8 cellular contexts compared by ENCODE assay signal in genomic region chr9:84140535-84141101, GRCh38.
DNase-seq lines count a peak whose midpoint lies in the region; ATAC-seq, FAIRE-seq and TF ChIP-seq lines count a peak whose summit lies in the region.

No MANE protein-coding gene starts in this region.

- H3K9me3 ChIP-seq in right lobe of liver, result no peaks in the 10 kb centered on the region
- H3K9me3 ChIP-seq in HepG2 (ENCODE audit: low read length), result no peaks in the 10 kb centered on the region
- no peaks in the 10 kb centered on the region for H3K9me3 ChIP-seq in cardiac muscle cell (ENCODE audit: low read depth)
- H3K9me3 ChIP-seq in psoas muscle, result no peaks in the 10 kb centered on the region

- no peaks in the 10 kb centered on the region for H3K36me3 Mint-ChIP-seq in activated T-cell treated with anti-CD3 and anti-CD28 coated beads, Interleukin-2, amount 50 U/mL, for 24 hours (ENCODE audit: low read depth)

- H3K4me3 ChIP-seq in right lobe of liver (peak overlapping the region in 2 of 3 donors; percentile 14 to 29), HepG2 (replicated peaks in 1 of 3; ENCODE audit: insufficient read depth in 1 of 3, low read depth in 2 of 3, low read length in 3 of 3) (no peak overlapping the region), cardiac muscle cell (peak overlapping the region; percentile 23), psoas muscle (peak overlapping the region; percentile 56)

- no peak for TF ChIP-seq POLR2A in right lobe of liver (IDR thresholded peaks at IDR 0.05)
- TF ChIP-seq POLR2A in HepG2 (IDR thresholded peaks at IDR 0.05; ENCODE audit: insufficient read depth in 1 of 2, low read depth in 2 of 2, low read length in 2 of 2), result no peak

- H3K4me1 Mint-ChIP-seq in activated T-cell treated with anti-CD3 and anti-CD28 coated beads, Interleukin-2, amount 50 U/mL, for 24 hours (ENCODE audit: low read depth), result peaks cover 11% of the 10 kb centered on the region

- no peak for DNase-seq in right lobe of liver
- DNase-seq in HepG2 (ENCODE audit: low spot score), result no peak
- DNase-seq in activated T-cell treated with anti-CD3 and anti-CD28 coated beads, Interleukin-2, amount 50 U/mL, for 24 hours, result peak; percentile 40
- DNase-seq in cardiac muscle cell (ENCODE audit: low read depth in 1 of 2, low spot score in 1 of 2), result peak; percentile 38 to 40
- DNase-seq in psoas muscle, result peak in 1 of 2 donors; percentile 54
- no peak for DNase-seq in epidermal melanocyte (ENCODE audit: insufficient read length, low spot score)
- DNase-seq in stimulated activated naive CD4-positive, alpha-beta T cell treated with Interleukin-2 at 50 U/mL for 16 hours (lab: John Stamatoyannopoulos, UW), result no peak

- no peak overlapping the region for H3K4me2 ChIP-seq in HepG2 (ENCODE audit: low read depth, low read length)

- intact Hi-C loops in right lobe of liver (cut with DNase I) (no loop called here), HepG2 (cut with micrococcal nuclease; ENCODE audit: unreplicated experiment) (no loop called here), psoas muscle (cut with DNase I) (no loop called here)

- no peaks in the 10 kb centered on the region for H3K79me2 ChIP-seq in HepG2 (ENCODE audit: insufficient read depth, low read length)

- peak overlapping the region; percentile 81 for H3K4me3 Mint-ChIP-seq in activated T-cell treated with anti-CD3 and anti-CD28 coated beads, Interleukin-2, amount 50 U/mL, for 24 hours

- no peak for TF ChIP-seq RAD21 in HepG2 (CRISPR knock-in tag; IDR thresholded peaks at IDR 0.05)

- H3K36me3 ChIP-seq in right lobe of liver, result no peaks in the 10 kb centered on the region
- H3K36me3 ChIP-seq in HepG2 (replicated peaks in 1 of 2; ENCODE audit: control insufficient read depth in 1 of 2, insufficient read depth in 2 of 2, low read length in 2 of 2), result no peaks in the 10 kb centered on the region
- H3K36me3 ChIP-seq in cardiac muscle cell, result no peaks in the 10 kb centered on the region
- H3K36me3 ChIP-seq in psoas muscle (ENCODE audit: insufficient read depth in 1 of 2, low read depth in 1 of 2), result no peaks in the 10 kb centered on the region

- H3K4me1 ChIP-seq in right lobe of liver (peaks cover 0 to 17% (median 3%) of the 10 kb centered on the region in 4 donors), HepG2 (ENCODE audit: insufficient read depth, low read length) (no peaks in the 10 kb centered on the region), cardiac muscle cell (ENCODE audit: low read depth) (no peaks in the 10 kb centered on the region), psoas muscle (peaks cover 7% of the 10 kb centered on the region)

- WGBS in right lobe of liver (ENCODE audit: insufficient coverage, low coverage, low lambda C conversion rate, missing lambda C conversion rate), result 8% methylated on average over 37 of the region's 41 CpGs
- 77% methylated on average over 34 of the region's 41 CpGs for WGBS in HepG2 (ENCODE audit: low lambda C conversion rate)
- WGBS in psoas muscle, 3 donors, result 15 to 19% (median 16%) methylated on average over 41 of the region's 41 CpGs

- CTCF ChIA-PET in HepG2 (lab: Yijun Ruan, JAX; ENCODE audit: low intra/inter-chr PET ratio, low total read pairs), result no interaction called here

- no peak overlapping the region for H3K27ac Mint-ChIP-seq in activated T-cell treated with anti-CD3 and anti-CD28 coated beads, Interleukin-2, amount 50 U/mL, for 24 hours

- no peaks in the 10 kb centered on the region for H3K9me3 Mint-ChIP-seq in activated T-cell treated with anti-CD3 and anti-CD28 coated beads, Interleukin-2, amount 50 U/mL, for 24 hours

- peaks cover 55% of the 10 kb centered on the region for H3K27me3 Mint-ChIP-seq in activated T-cell treated with anti-CD3 and anti-CD28 coated beads, Interleukin-2, amount 50 U/mL, for 24 hours

- POLR2A ChIA-PET in HepG2 (lab: Yijun Ruan, JAX), result no interaction called here

- TF ChIP-seq EP300 in HepG2 (IDR thresholded peaks at IDR 0.05; ENCODE audit: low read depth in 2 of 2, low read length in 2 of 2) (no peak), HepG2 (CRISPR knock-in tag; IDR thresholded peaks at IDR 0.05; ENCODE audit: borderline replicate concordance) (no peak)

- H3K9ac ChIP-seq in HepG2 (ENCODE audit: insufficient read depth, low read depth, low read length), result no peak overlapping the region

- FAIRE-seq in HepG2 (lab: Jason Lieb, UNC), result no peak

- H4K20me1 ChIP-seq in HepG2 (ENCODE audit: insufficient read depth, low read length), result no peaks in the 10 kb centered on the region

- H3K27me3 ChIP-seq in right lobe of liver, result peaks cover 0 to 16% of the 10 kb centered on the region in 2 donors
- peaks cover 0 to 13% of the 10 kb centered on the region in 2 experiments; a peak in 1 of 5 replicates for H3K27me3 ChIP-seq in HepG2 (ENCODE audit: control insufficient read depth in 1 of 2, insufficient read depth in 2 of 2, low read length in 2 of 2)
- H3K27me3 ChIP-seq in cardiac muscle cell, result peaks cover 59% of the 10 kb centered on the region
- peaks cover 0 to 37% (median 5%) of the 10 kb centered on the region in 3 donors for H3K27me3 ChIP-seq in psoas muscle (ENCODE audit: insufficient read depth in 3 of 3, low read length in 2 of 3)

- in situ Hi-C loops in HepG2 (cut with HindIII; ENCODE audit: extremely low pct_ligation_motif_present, low pct_unique_long_range_greater_than_20kb), result loop anchor here (10.0 kb wide), 1 partner anchor 56 kb away; no protein-coding TSS in a partner anchor

- TF ChIP-seq CTCF in right lobe of liver (IDR thresholded peaks at IDR 0.05) (no peak), HepG2 (CRISPR knock-in tag; IDR thresholded peaks at IDR 0.05) (no peak), cardiac muscle cell (IDR thresholded peaks at IDR 0.05; ENCODE audit: low read depth, low read length) (no peak), psoas muscle (IDR thresholded peaks at IDR 0.05) (no peak)

- BruUV-seq in HepG2 (replicated peaks; lab: Mats Ljungman, UMichigan), result no TSS peak

- H3K27ac ChIP-seq in right lobe of liver, result no peak overlapping the region
- H3K27ac ChIP-seq in HepG2 (ENCODE audit: extremely low read length, insufficient read depth, low read length), result no peak overlapping the region
- no peak overlapping the region for H3K27ac ChIP-seq in cardiac muscle cell
- no peak overlapping the region for H3K27ac ChIP-seq in psoas muscle

- no peak overlapping the region for H2AFZ ChIP-seq in HepG2 (ENCODE audit: low read length)

- ATAC-seq in right lobe of liver (peak in 3 of 4 donors; percentile 16 to 43 (median 41)), HepG2 (no peak), psoas muscle (no peak), GM21390 (IDR thresholded peaks at IDR 0.05; ENCODE audit: unreplicated experiment) (no peak)

TF ChIP-seq in HepG2, 621 proteins besides CTCF, POLR2A, EP300 and RAD21 (continues in another document):
- TF ChIP-seq HOMEZ (CRISPR knock-in tag; IDR thresholded peaks at IDR 0.05; ENCODE audit: low read depth) (no peak), BCL3 (CRISPR knock-in tag; IDR thresholded peaks at IDR 0.05) (no peak), ZNF30 (CRISPR knock-in tag; IDR thresholded peaks at IDR 0.05) (no peak), SMARCE1 (IDR thresholded peaks at IDR 0.05; ENCODE audit: borderline replicate concordance) (no peak), GTF2F1 (IDR thresholded peaks at IDR 0.05; ENCODE audit: low read length) (no peak), SNAPC5 (CRISPR knock-in tag; IDR thresholded peaks at IDR 0.05; ENCODE audit: borderline replicate concordance) (no peak), ZNF207 (IDR thresholded peaks at IDR 0.05; ENCODE audit: borderline replicate concordance) (no peak), MNT (IDR thresholded peaks at IDR 0.05) (no peak), JARID2 (CRISPR knock-in tag; IDR thresholded peaks at IDR 0.05; ENCODE audit: insufficient replicate concordance) (no peak), ZNF337 (CRISPR knock-in tag; IDR thresholded peaks at IDR 0.05; ENCODE audit: borderline replicate concordance, low read depth) (no peak), ZNF501 (CRISPR knock-in tag; IDR thresholded peaks at IDR 0.05) (no peak), ZZZ3 (CRISPR knock-in tag; IDR thresholded peaks at IDR 0.05; ENCODE audit: borderline replicate concordance) (no peak)

Comparison
In these comparisons a context has a peak if more than half of its experiments do, and no peak if none do; other contexts are left out.
1. ATAC-seq: peak in right lobe of liver (3 of 4); none in HepG2 (single experiment), psoas muscle (0 of 4) and GM21390 (single experiment).
2. H3K4me3 ChIP-seq: peak in right lobe of liver (2 of 3), cardiac muscle cell (single experiment) and psoas muscle (single experiment); none in HepG2 (0 of 3).
3. DNase-seq: peak in activated T-cell treated with anti-CD3 and anti-CD28 coated beads, Interleukin-2, amount 50 U/mL, for 24 hours (single experiment) and cardiac muscle cell (2 of 2); none in right lobe of liver (0 of 3), HepG2 (single experiment), epidermal melanocyte (single experiment) and stimulated activated naive CD4-positive, alpha-beta T cell treated with Interleukin-2 at 50 U/mL for 16 hours (single experiment).